ENCODE assay signal across 25 cellular contexts in the genomic region with DNA sequence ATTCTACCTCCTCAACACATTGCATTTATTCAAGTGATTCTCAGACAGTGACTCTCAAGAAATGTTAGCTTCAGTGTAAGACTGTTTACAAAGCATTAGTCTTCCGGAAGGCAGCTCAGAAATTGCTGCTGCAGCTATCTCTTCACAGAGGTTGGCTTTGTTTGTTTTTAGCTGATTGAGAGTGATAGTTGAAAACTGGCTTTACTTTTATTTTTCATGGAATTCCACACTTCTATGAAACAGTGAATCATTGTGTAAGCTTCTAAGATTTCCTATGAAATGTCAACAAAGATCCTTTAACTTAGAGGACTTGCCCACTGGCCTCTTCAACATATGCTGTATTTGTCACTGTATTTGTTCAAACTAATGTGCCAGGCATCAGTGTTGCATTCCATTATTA.
DNase-seq lines count a peak whose midpoint lies in the region; ATAC-seq, FAIRE-seq and TF ChIP-seq lines count a peak whose summit lies in the region.
"Had no signal": no experiment of that assay in that cellular context is flagged by ENCODE, and none has a peak within 500 bp of the region (broad histone marks: within the 10 kb centered on the region; RNA-seq: fewer than 3 reads in every experiment).

No MANE protein-coding gene starts in this region.

- peak overlapping the region; percentile 54 for H3K4me2 ChIP-seq in smooth muscle cell
- H3K4me2 ChIP-seq: BLaER1 had no signal

- no peak overlapping the region for H3K9ac ChIP-seq in smooth muscle cell (ENCODE audit: low read depth)
- H3K9ac ChIP-seq: BLaER1 had no signal

- peaks cover 3% of the 10 kb centered on the region for H3F3A ChIP-seq in smooth muscle cell (ENCODE audit: low read depth)

- H4K20me1 ChIP-seq in smooth muscle cell (ENCODE audit: low read depth), result no peaks in the 10 kb centered on the region
- H4K20me1 ChIP-seq: BLaER1 had no signal

- no peak for TF ChIP-seq CTCF in heart right ventricle (IDR thresholded peaks at IDR 0.05)
- TF ChIP-seq CTCF in smooth muscle cell (IDR thresholded peaks at IDR 0.05; ENCODE audit: borderline replicate concordance, insufficient read depth, poor library complexity, severe bottlenecking), result no peak

- intact Hi-C loops in heart right ventricle (cut with DNase I), result no loop called here
- intact Hi-C loops in Right ventricle myocardium superior (cut with DNase I), result no loop called here

- FAIRE-seq in H54 (lab: Jason Lieb, UNC), result no peak
- FAIRE-seq: GM19239, kidney had no signal

- no peak overlapping the region for H3K4me3 ChIP-seq in heart right ventricle
- no peak overlapping the region for H3K4me3 ChIP-seq in smooth muscle cell
- no peak overlapping the region for H3K4me3 ChIP-seq in effector memory CD4-positive, alpha-beta T cell (ENCODE audit: insufficient read depth, low read depth, low read length, poor library complexity, severe bottlenecking)
- H3K4me3 ChIP-seq: BLaER1, gastrocnemius medialis had no signal

- H3K4me1 ChIP-seq in heart right ventricle, result peaks cover 0 to 14% (median 0%) of the 10 kb centered on the region in 9 donors
- no peaks in the 10 kb centered on the region for H3K4me1 ChIP-seq in smooth muscle cell (ENCODE audit: low read depth)
- no peaks in the 10 kb centered on the region for H3K4me1 ChIP-seq in effector memory CD4-positive, alpha-beta T cell (ENCODE audit: control insufficient read depth, insufficient read depth, low read length, poor library complexity, severe bottlenecking)
- H3K4me1 ChIP-seq: BLaER1, gastrocnemius medialis had no signal

- H3K27me3 ChIP-seq in heart right ventricle, result no peaks in the 10 kb centered on the region
- no peaks in the 10 kb centered on the region for H3K27me3 ChIP-seq in smooth muscle cell (ENCODE audit: low read depth)
- no peaks in the 10 kb centered on the region for H3K27me3 ChIP-seq in effector memory CD4-positive, alpha-beta T cell (replicated peaks; ENCODE audit: control insufficient read depth, insufficient read depth, low read length, poor library complexity, severe bottlenecking)
- H3K27me3 ChIP-seq: BLaER1, gastrocnemius medialis had no signal

- H2AFZ ChIP-seq in smooth muscle cell (ENCODE audit: low read depth), result peak overlapping the region; percentile 1

- no peak for TF ChIP-seq POLR2A in H54 (IDR thresholded peaks at IDR 0.05; ENCODE audit: low read depth, low read length)

- H3K79me2 ChIP-seq in smooth muscle cell (ENCODE audit: low read depth), result no peaks in the 10 kb centered on the region

- no peak for ATAC-seq in heart right ventricle
- no peak for ATAC-seq in Right ventricle myocardium superior (ENCODE audit: poor library complexity)
- ATAC-seq: activated CD4-positive, CD25-positive, alpha-beta regulatory T cell treated with anti-CD3 and anti-CD28 coated beads, Interleukin-2, amount 50 U/mL, for 24 hours; activated CD8-positive, alpha-beta T cell treated with anti-CD3 and anti-CD28 coated beads, Interleukin-2, amount 10 ng/mL, durations not matched to agents 7 days and 5 days; gastrocnemius medialis; stimulated activated naive CD8-positive, alpha-beta T cell treated with anti-CD3 and anti-CD28 coated beads, Interleukin-15, amount 100 ng/mL, for 72 hours had no signal

- H3K27ac ChIP-seq in heart right ventricle (peak overlapping the region in 6 of 10 donors; percentile 3 to 66 (median 40)), smooth muscle cell (ENCODE audit: low read depth) (peak overlapping the region; percentile 31)
- H3K27ac ChIP-seq in effector memory CD4-positive, alpha-beta T cell (ENCODE audit: insufficient read depth, low read length, poor library complexity, severe bottlenecking), result no peak overlapping the region
- H3K27ac ChIP-seq: BLaER1, gastrocnemius medialis had no signal

- peaks cover 0 to 29% (median 0%) of the 10 kb centered on the region in 9 donors for H3K36me3 ChIP-seq in heart right ventricle
- H3K36me3 ChIP-seq in smooth muscle cell (ENCODE audit: low read depth), result no peaks in the 10 kb centered on the region
- H3K36me3 ChIP-seq in effector memory CD4-positive, alpha-beta T cell (ENCODE audit: control insufficient read depth, insufficient read depth, low read length), result no peaks in the 10 kb centered on the region
- H3K36me3 ChIP-seq: BLaER1, gastrocnemius medialis had no signal

- DNase-seq in heart right ventricle (no peak), Right ventricle myocardium superior (no peak), amniotic stem cell (lab: John Stamatoyannopoulos, UW) (peak; percentile 59), globus pallidus (ENCODE audit: low spot score) (peak; percentile 20), smooth muscle cell (lab: John Stamatoyannopoulos, UW; ENCODE audit: unreplicated experiment) (no peak), H54 (ENCODE audit: insufficient read length, low spot score) (no peak), NCI-H2081 treated with DMSO at 0.1 percent for 48 hours (lab: John Stamatoyannopoulos, UW) (no peak)
- DNase-seq in effector memory CD4-positive, alpha-beta T cell, result no peak
- DNase-seq: activated CD8-positive, alpha-beta T cell treated with anti-CD3 and anti-CD28 coated beads, Interleukin-2, amount 10 ng/mL, durations not matched to agents 7 days and 5 days; activated T-cell treated with anti-CD3 and anti-CD28 coated beads, Interleukin-2, amount 50 U/mL, for 1 hour; Calu3; central memory CD4-positive, alpha-beta T cell; EL; gastrocnemius medialis; GOT3; kidney; NCI-H1436; NCI-H2171; NCI-H774; occipital lobe; stimulated activated naive CD8-positive, alpha-beta T cell treated with anti-CD3 and anti-CD28 coated beads, Interleukin-15, amount 100 ng/mL, for 72 hours; trophoblast cell had no signal

- no peaks in the 10 kb centered on the region for H3K9me3 ChIP-seq in heart right ventricle
- H3K9me3 ChIP-seq in smooth muscle cell (replicated peaks; ENCODE audit: low read depth), result no peaks in the 10 kb centered on the region
- no peaks in the 10 kb centered on the region for H3K9me3 ChIP-seq in effector memory CD4-positive, alpha-beta T cell (ENCODE audit: control insufficient read depth, low read length)
- H3K9me3 ChIP-seq: BLaER1, gastrocnemius medialis had no signal

- 67 to 76% methylated on average over 1 of the region's 1 CpG for WGBS in heart right ventricle, 2 donors
- WGBS in smooth muscle cell (ENCODE audit: low lambda C conversion rate), result 31% methylated on average over 1 of the region's 1 CpG

Comparison
In these comparisons a context has a peak if more than half of its experiments do, and no peak if none do; other contexts are left out.
1. DNase-seq: peak in amniotic stem cell (single experiment) and globus pallidus (single experiment); none in heart right ventricle (0 of 2), Right ventricle myocardium superior (single experiment), smooth muscle cell (single experiment), effector memory CD4-positive, alpha-beta T cell (0 of 3), H54 (single experiment) and NCI-H2081 treated with DMSO at 0.1 percent for 48 hours (single experiment).